1 cellular context compared by ENCODE assay signal in the genomic region with DNA sequence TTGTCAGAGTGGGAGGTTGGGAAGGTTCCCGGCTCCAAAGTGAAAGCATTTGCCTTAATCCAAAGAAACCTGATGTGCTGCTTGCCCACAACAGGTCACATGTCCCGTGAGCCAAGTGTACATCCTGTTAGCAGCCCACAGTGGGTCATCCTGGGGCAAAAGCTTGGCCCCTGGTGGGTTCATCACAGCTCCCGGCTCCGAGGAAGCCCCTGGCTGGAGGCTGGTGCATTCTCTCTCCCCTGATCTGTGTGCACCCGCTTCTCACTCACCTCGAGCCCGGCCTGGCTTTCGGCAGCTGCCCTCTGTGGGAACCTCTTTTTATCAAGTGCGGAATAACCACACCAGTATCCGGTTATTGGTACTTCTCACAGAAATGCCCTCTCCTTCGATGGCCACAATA.
TF ChIP-seq lines count a peak whose summit lies in the region.

No MANE protein-coding gene starts in this region.

TF ChIP-seq in H1, 55 proteins besides CTCF, POLR2A, EP300 and RAD21:
- no peak for TF ChIP-seq SRF (IDR thresholded peaks at IDR 0.05; ENCODE audit: low read depth, low read length)
- no peak for TF ChIP-seq JUN (IDR thresholded peaks at IDR 0.05; ENCODE audit: low read depth, low read length)
- TF ChIP-seq GTF2F1 (IDR thresholded peaks at IDR 0.05; ENCODE audit: borderline replicate concordance, low read depth, low read length): no peak
- TF ChIP-seq, protein P1, sequence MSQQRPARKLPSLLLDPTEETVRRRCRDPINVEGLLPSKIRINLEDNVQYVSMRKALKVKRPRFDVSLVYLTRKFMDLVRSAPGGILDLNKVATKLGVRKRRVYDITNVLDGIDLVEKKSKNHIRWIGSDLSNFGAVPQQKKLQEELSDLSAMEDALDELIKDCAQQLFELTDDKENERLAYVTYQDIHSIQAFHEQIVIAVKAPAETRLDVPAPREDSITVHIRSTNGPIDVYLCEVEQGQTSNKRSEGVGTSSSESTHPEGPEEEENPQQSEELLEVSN (IDR thresholded peaks at IDR 0.05): no peak
- no peak for TF ChIP-seq ATF2 (IDR thresholded peaks at IDR 0.05; ENCODE audit: low read length)
- no peak for TF ChIP-seq FOSL1 (IDR thresholded peaks at IDR 0.05; ENCODE audit: insufficient read depth, low read depth, low read length)
- no peak for TF ChIP-seq BACH1 (IDR thresholded peaks at IDR 0.05; ENCODE audit: low read length)
- no peak for TF ChIP-seq RBBP5 (IDR thresholded peaks at IDR 0.05; ENCODE audit: borderline replicate concordance, low read depth, low read length)
- TF ChIP-seq SP4 (IDR thresholded peaks at IDR 0.05; ENCODE audit: low read length): no peak
- no peak for TF ChIP-seq SAP30 (IDR thresholded peaks at IDR 0.05; ENCODE audit: insufficient read depth, insufficient replicate concordance, low read length)
TF ChIP-seq in H1: peak in this region for 0.
